In genomic region chr2:160347269-160347863, GRCh38 we compare ENCODE assay signal across 22 cellular contexts.
DNase-seq lines count a peak whose midpoint lies in the region; ATAC-seq and TF ChIP-seq lines count a peak whose summit lies in the region.
"Had no signal": no experiment of that assay in that cellular context is flagged by ENCODE, and none has a peak within 500 bp of the region (broad histone marks: within the 10 kb centered on the region; RNA-seq: fewer than 3 reads in every experiment).

No MANE protein-coding gene starts in this region.

- no peak overlapping the region for H3K27ac Mint-ChIP-seq in activated naive CD4-positive, alpha-beta T cell treated with anti-CD3 and anti-CD28 coated beads, Interleukin-2, amount 50 U/mL, for 72 hours
- no peak overlapping the region for H3K27ac Mint-ChIP-seq in endodermal cell
- H3K27ac Mint-ChIP-seq: GM23338; stimulated activated memory B cell treated with anti-CD40 and anti-IgM and Interleukin-4, amounts not matched to agents 10 μg/mL and 1 μg/mL and 100 μg/mL, for 72 hours had no signal

- no peak overlapping the region for H3K4me3 Mint-ChIP-seq in endodermal cell
- H3K4me3 Mint-ChIP-seq: GM23338; stimulated activated memory B cell treated with anti-CD40 and anti-IgM and Interleukin-4, amounts not matched to agents 10 μg/mL and 1 μg/mL and 100 μg/mL, for 72 hours had no signal

- H3K36me3 ChIP-seq in adipocyte (ENCODE audit: control insufficient read depth, insufficient read depth, low read length, severe bottlenecking) (peaks cover 22% of the 10 kb centered on the region), endodermal cell (ENCODE audit: control insufficient read depth, insufficient read depth, low read length) (peaks cover 20% of the 10 kb centered on the region)
- H3K36me3 ChIP-seq: colonic mucosa, tibial artery had no signal

- WGBS in endodermal cell (ENCODE audit: insufficient coverage in 1 of 2, insufficient read length in 1 of 2), 2 experiments: 92 to 100% methylated on average over 1 of the region's 1 CpG

- no peak overlapping the region for H3K9ac ChIP-seq in adipocyte (ENCODE audit: low read length)
- H3K9ac ChIP-seq in endodermal cell (ENCODE audit: extremely low read depth, low read length, poor library complexity, severe bottlenecking): no peak overlapping the region

- H3K4me3 ChIP-seq in adipocyte (ENCODE audit: low read length): no peak overlapping the region
- H3K4me3 ChIP-seq in endodermal cell (ENCODE audit: low read length): no peak overlapping the region
- H3K4me3 ChIP-seq: colonic mucosa, GM12878, GM23338, tibial artery had no signal

- peak; percentile 60 to 62 for ATAC-seq in activated naive CD4-positive, alpha-beta T cell treated with anti-CD3 and anti-CD28 coated beads, Interleukin-2, amount 50 U/mL, for 72 hours
- ATAC-seq: GM12878; GM23338; naive thymus-derived CD4-positive, alpha-beta T cell; stimulated activated memory B cell treated with anti-CD40 and anti-IgM and Interleukin-4, amounts not matched to agents 10 μg/mL and 1 μg/mL and 100 μg/mL, for 72 hours had no signal

- H3K4me1 ChIP-seq in adipocyte (ENCODE audit: control insufficient read depth, insufficient read depth, low read length) (peaks cover 74% of the 10 kb centered on the region), endodermal cell (ENCODE audit: control insufficient read depth, insufficient read depth, low read length) (no peaks in the 10 kb centered on the region)
- H3K4me1 ChIP-seq: colonic mucosa had no signal

- no peaks in the 10 kb centered on the region for H3K27me3 Mint-ChIP-seq in endodermal cell (ENCODE audit: insufficient read depth)
- H3K27me3 Mint-ChIP-seq: naive thymus-derived CD4-positive, alpha-beta T cell; stimulated activated memory B cell treated with anti-CD40 and anti-IgM and Interleukin-4, amounts not matched to agents 10 μg/mL and 1 μg/mL and 100 μg/mL, for 72 hours had no signal

- H3K36me3 Mint-ChIP-seq in activated naive CD4-positive, alpha-beta T cell treated with anti-CD3 and anti-CD28 coated beads, Interleukin-2, amount 50 U/mL, for 72 hours: peaks cover 5% of the 10 kb centered on the region in 2 donors
- H3K36me3 Mint-ChIP-seq in endodermal cell (ENCODE audit: low read depth): peaks cover 10% of the 10 kb centered on the region

- no peaks in the 10 kb centered on the region for H3K9me3 ChIP-seq in adipocyte (ENCODE audit: control insufficient read depth, low read length)
- H3K9me3 ChIP-seq in endodermal cell (ENCODE audit: control insufficient read depth, low read length): no peaks in the 10 kb centered on the region
- H3K9me3 ChIP-seq: colonic mucosa, tibial artery had no signal

- DNase-seq in activated naive CD4-positive, alpha-beta T cell treated with anti-CD3 and anti-CD28 coated beads, Interleukin-2, amount 50 U/mL, for 72 hours (ENCODE audit: low spot score in 2 of 2): no peak
- DNase-seq in activated naive CD4-positive, alpha-beta T cell (lab: John Stamatoyannopoulos, UW): no peak
- peak; percentile 24 for DNase-seq in adipocyte (ENCODE audit: low read depth)
- DNase-seq in glomerular visceral epithelial cell (ENCODE audit: extremely low spot score): peak; percentile 23
- DNase-seq in renal cortical epithelial cell (ENCODE audit: low read depth): peak; percentile 71
- no peak for DNase-seq in cerebellar cortex (ENCODE audit: low spot score)
- no peak for DNase-seq in hepatic stellate cell (ENCODE audit: low spot score)
- no peak for DNase-seq in endodermal cell
- DNase-seq: activated CD4-positive, alpha-beta T cell treated with anti-CD3 and anti-CD28 coated beads for 4 hours; activated gamma-delta T cell treated with Interleukin-2 at 50 U/mL for 16 hours; colonic mucosa; foreskin fibroblast; kidney; mammary epithelial cell; naive thymus-derived CD4-positive, alpha-beta T cell; NCI-H2171; NCI-H526 treated with DMSO at 0.1 percent for 48 hours; SHP77; tibial artery had no signal

- H3K27ac ChIP-seq in endodermal cell (ENCODE audit: low read depth, low read length): no peak overlapping the region
- H3K27ac ChIP-seq: colonic mucosa, tibial artery had no signal

- no peaks in the 10 kb centered on the region for H3K9me3 Mint-ChIP-seq in activated naive CD4-positive, alpha-beta T cell treated with anti-CD3 and anti-CD28 coated beads, Interleukin-2, amount 50 U/mL, for 72 hours
- H3K9me3 Mint-ChIP-seq in endodermal cell: no peaks in the 10 kb centered on the region
- H3K9me3 Mint-ChIP-seq: GM23338; stimulated activated memory B cell treated with anti-CD40 and anti-IgM and Interleukin-4, amounts not matched to agents 10 μg/mL and 1 μg/mL and 100 μg/mL, for 72 hours had no signal

- H3K27me3 ChIP-seq in adipocyte (replicated peaks; ENCODE audit: control insufficient read depth, insufficient read depth, low read length): no peaks in the 10 kb centered on the region
- H3K27me3 ChIP-seq in endodermal cell (ENCODE audit: control insufficient read depth, insufficient read depth, low read length, poor library complexity, severe bottlenecking): no peaks in the 10 kb centered on the region
- H3K27me3 ChIP-seq: colonic mucosa, tibial artery had no signal

- peaks cover 2% of the 10 kb centered on the region for H3K4me1 Mint-ChIP-seq in endodermal cell

- TF ChIP-seq CTCF in endodermal cell (conservative IDR thresholded peaks at IDR 0.05): no peak

Comparison
In these comparisons a context has a peak if more than half of its experiments do, and no peak if none do; other contexts are left out.
1. DNase-seq: peak in adipocyte (single experiment), glomerular visceral epithelial cell (single experiment) and renal cortical epithelial cell (single experiment); none in activated naive CD4-positive, alpha-beta T cell treated with anti-CD3 and anti-CD28 coated beads, Interleukin-2, amount 50 U/mL, for 72 hours (0 of 2), activated naive CD4-positive, alpha-beta T cell (0 of 4), cerebellar cortex (single experiment), hepatic stellate cell (single experiment) and endodermal cell (single experiment).